In the genomic region with DNA sequence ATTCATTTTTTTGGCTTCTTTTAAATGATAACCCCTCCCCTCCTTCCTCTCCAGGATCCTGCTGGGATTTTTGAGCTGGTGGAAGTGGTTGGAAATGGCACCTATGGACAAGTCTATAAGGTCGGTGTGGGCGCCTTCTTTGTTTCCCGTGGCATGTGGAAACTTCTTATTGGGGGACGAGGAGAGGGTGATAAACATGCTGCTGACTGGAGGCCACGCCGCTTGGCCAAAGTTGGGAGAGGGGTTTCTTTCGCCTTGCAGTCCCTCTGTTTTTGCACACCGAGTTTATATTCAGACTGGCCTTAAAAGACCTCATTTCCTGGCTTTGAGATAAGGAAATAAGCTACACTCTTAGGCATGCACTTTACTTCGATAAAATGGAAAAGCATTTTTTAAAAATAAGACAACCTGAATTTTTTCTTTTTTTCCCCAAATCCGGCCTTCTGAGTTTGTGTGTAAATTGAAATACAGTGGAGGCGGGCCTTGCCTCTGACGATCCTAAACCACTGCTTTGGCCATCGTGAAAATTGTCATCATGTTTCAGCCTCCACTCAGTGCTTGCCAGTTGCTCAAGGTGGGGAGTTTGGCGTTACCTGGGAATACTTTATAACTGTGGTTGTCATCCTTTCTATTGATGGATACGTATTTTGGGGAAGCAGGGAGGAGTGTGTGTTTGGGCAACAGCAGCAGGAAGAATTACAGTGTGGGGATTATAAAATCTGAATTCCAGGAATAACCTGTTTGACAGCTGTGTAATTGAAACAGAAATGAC, we compare ENCODE assay signal across 8 cellular contexts. TPM values are rescaled to one million over a fixed set of nuclear protein-coding genes. Genes with fewer than 3 reads are reported as not detected.
DNase-seq lines count a peak whose midpoint lies in the region; ATAC-seq and TF ChIP-seq lines count a peak whose summit lies in the region.

No MANE protein-coding gene starts in this region.

- peak; percentile 26 for DNase-seq in COLO668 (lab: John Stamatoyannopoulos, UW; ENCODE audit: unreplicated experiment)
- DNase-seq in HT-29 (ENCODE audit: low spot score), result peak; percentile 34
- no peak for DNase-seq in WERI-Rb-1
- no peak for DNase-seq in hepatic stellate cell (ENCODE audit: low spot score)
- DNase-seq in stimulated activated CD4-positive, alpha-beta T cell treated with anti-CD3 and anti-CD28 coated beads, Interleukin-4, amount 100 ng/mL, for 1 hour, result no peak

- no peaks in the 10 kb centered on the region for H3K27me3 ChIP-seq in WERI-Rb-1 (ENCODE audit: insufficient read depth, low read depth, severe bottlenecking)
- H3K27me3 ChIP-seq in iPS-15b (ENCODE audit: control insufficient read depth, insufficient read depth, low read length), result no peaks in the 10 kb centered on the region
- H3K27me3 ChIP-seq in stomach smooth muscle (ENCODE audit: control insufficient read depth in 1 of 2, insufficient read depth in 2 of 2, low read length in 2 of 2), result no peaks in the 10 kb centered on the region

- TF ChIP-seq CTCF in WERI-Rb-1 (IDR thresholded peaks at IDR 0.05; ENCODE audit: low read depth, low read length), result no peak

- H3K4me1 ChIP-seq in iPS-15b (ENCODE audit: control insufficient read depth, insufficient read depth, low read length) (peaks cover 6% of the 10 kb centered on the region), stomach smooth muscle (ENCODE audit: control insufficient read depth, insufficient read depth, low read length) (peaks cover 19% of the 10 kb centered on the region)

- H3K9ac ChIP-seq in iPS-15b (ENCODE audit: low read depth, low read length), result peak overlapping the region; percentile 74
- peak overlapping the region; percentile 58 to 75 for H3K9ac ChIP-seq in stomach smooth muscle (ENCODE audit: low read length in 2 of 2)

- H3K36me3 ChIP-seq in WERI-Rb-1, result peaks cover 21% of the 10 kb centered on the region
- H3K36me3 ChIP-seq in iPS-15b (ENCODE audit: control insufficient read depth, insufficient read depth, low read length), result no peaks in the 10 kb centered on the region
- H3K36me3 ChIP-seq in stomach smooth muscle (ENCODE audit: control insufficient read depth in 2 of 2, insufficient read depth in 2 of 2, low read length in 2 of 2), result no peaks in the 10 kb centered on the region

- H3K9me3 ChIP-seq in WERI-Rb-1 (ENCODE audit: severe bottlenecking) (no peaks in the 10 kb centered on the region), iPS-15b (ENCODE audit: control insufficient read depth, insufficient read depth, low read length) (no peaks in the 10 kb centered on the region), stomach smooth muscle (ENCODE audit: control insufficient read depth in 2 of 2, low read length in 2 of 2) (no peaks in the 10 kb centered on the region)

- ATAC-seq in GM21723 (IDR thresholded peaks at IDR 0.05; ENCODE audit: unreplicated experiment), result no peak

- peak overlapping the region; percentile 82 for H3K27ac ChIP-seq in WERI-Rb-1
- peak overlapping the region; percentile 24 for H3K27ac ChIP-seq in stomach smooth muscle (ENCODE audit: low read length)

- H3K4me3 ChIP-seq in WERI-Rb-1 (ENCODE audit: low read depth, low read length) (peak overlapping the region; percentile 98), iPS-15b (ENCODE audit: low read depth, low read length) (peak overlapping the region; percentile 88), stomach smooth muscle (ENCODE audit: low read length in 2 of 2) (peak overlapping the region; percentile 58 to 88)

RNA-seq across cellular contexts. Expression of a gene that starts 1.1 kb away (rescaled TPM):
- 7.6 and 9.2 TPM in 2 replicates for total RNA-seq in HT-29 (2014; rRNA removed; shearing (Covaris generic))

Comparison
In these comparisons a context has a peak if more than half of its experiments do, and no peak if none do; other contexts are left out.
1. DNase-seq: peak in COLO668 (single experiment) and HT-29 (single experiment); none in WERI-Rb-1 (single experiment), hepatic stellate cell (single experiment) and stimulated activated CD4-positive, alpha-beta T cell treated with anti-CD3 and anti-CD28 coated beads, Interleukin-4, amount 100 ng/mL, for 1 hour (single experiment).
2. Peak in every context shown above with its lines, with median percentiles within 50 percentile points of each other: H3K4me3 ChIP-seq.